In genomic region chr2:48420512-48421197, GRCh38 we compare ENCODE assay signal across 8 cellular contexts. TPM values are rescaled to one million over a fixed set of nuclear protein-coding genes. Genes with fewer than 3 reads are reported as not detected.
DNase-seq lines count a peak whose midpoint lies in the region; ATAC-seq and TF ChIP-seq lines count a peak whose summit lies in the region.

No MANE protein-coding gene starts in this region.

- peak overlapping the region; percentile 43 for H3K4me3 Mint-ChIP-seq in activated T-helper 2 cell treated with anti-CD3 and anti-CD28 coated beads, Interferon-gamma antibody, Interleukin-2, Interleukin-4, amounts not matched to agents 10 μg/mL and 5 μg/mL and 100 μg/mL, durations not matched to agents 14 hours and 24 hours and 36 hours (ENCODE audit: low read depth)

- H3K4me1 ChIP-seq in HAP-1 (peaks cover 6% of the 10 kb centered on the region; the same call in 1 of the 2 replicates), RWPE2 (ENCODE audit: insufficient read depth, poor library complexity, severe bottlenecking) (peaks cover 6% of the 10 kb centered on the region), neuron (ENCODE audit: insufficient read depth, low read length) (peaks cover 12% of the 10 kb centered on the region), stomach (peaks cover 6 to 16% (median 8%) of the 10 kb centered on the region in 4 donors)

- H3K27ac Mint-ChIP-seq in activated T-helper 2 cell treated with anti-CD3 and anti-CD28 coated beads, Interferon-gamma antibody, Interleukin-2, Interleukin-4, amounts not matched to agents 10 μg/mL and 5 μg/mL and 100 μg/mL, durations not matched to agents 14 hours and 24 hours and 36 hours = peak overlapping the region; percentile 62

- H3K4me3 ChIP-seq in HAP-1 = no peak overlapping the region
- no peak overlapping the region for H3K4me3 ChIP-seq in MG63
- H3K4me3 ChIP-seq in RWPE2 (ENCODE audit: severe bottlenecking) = no peak overlapping the region
- no peak overlapping the region for H3K4me3 ChIP-seq in fibroblast of pulmonary artery (replicated peaks; ENCODE audit: low read depth, low read length)
- peak overlapping the region; percentile 20 for H3K4me3 ChIP-seq in neuron (ENCODE audit: low read length)
- no peak overlapping the region for H3K4me3 ChIP-seq in stomach

- TF ChIP-seq EP300 in stomach (IDR thresholded peaks at IDR 0.05) = no peak

- intact Hi-C loops in activated T-helper 2 cell treated with anti-CD3 and anti-CD28 coated beads, Interferon-gamma antibody, Interleukin-2, Interleukin-4, amounts not matched to agents 10 μg/mL and 5 μg/mL and 100 μg/mL, durations not matched to agents 14 hours and 24 hours and 36 hours (cut with micrococcal nuclease) = loop anchor here (1.0 to 2.0 kb wide), 4 partner anchors 63 to 514 kb away; partner anchors contain the start of gene FBXO11
- intact Hi-C loops in stomach (cut with DNase I; ENCODE audit: low total_unique reads) = loop anchor here (10.0 kb wide), 1 partner anchor 566 kb away; no protein-coding TSS in a partner anchor

- H2AFZ ChIP-seq in neuron (ENCODE audit: low read depth, low read length) = peak overlapping the region; percentile 42

- H3K27me3 ChIP-seq in HAP-1 (ENCODE audit: low read depth) (no peaks in the 10 kb centered on the region), MG63 (no peaks in the 10 kb centered on the region), RWPE2 (ENCODE audit: insufficient read depth, poor library complexity, severe bottlenecking) (no peaks in the 10 kb centered on the region), neuron (ENCODE audit: insufficient read depth, low read length) (no peaks in the 10 kb centered on the region), stomach (no peaks in the 10 kb centered on the region)

- WGBS in stomach, 5 donors = 1 to 6% (median 6%) methylated on average over 16 to 17 of the region's 17 CpGs

- peak; percentile 85 for ATAC-seq in RWPE2 (ENCODE audit: low read depth)

- peak overlapping the region; percentile 73 for H3K27ac ChIP-seq in RWPE2 (ENCODE audit: poor library complexity, severe bottlenecking)
- H3K27ac ChIP-seq in stomach = peak overlapping the region in 2 of 5 donors; percentile 23 to 24

- H3K4me1 Mint-ChIP-seq in activated T-helper 2 cell treated with anti-CD3 and anti-CD28 coated beads, Interferon-gamma antibody, Interleukin-2, Interleukin-4, amounts not matched to agents 10 μg/mL and 5 μg/mL and 100 μg/mL, durations not matched to agents 14 hours and 24 hours and 36 hours (ENCODE audit: low read depth) = peaks cover 34% of the 10 kb centered on the region

- in situ Hi-C loops in HAP-1 (cut with MboI; ENCODE audit: low sequenced_read_pairs) = no loop called here

- DNase-seq in EL (peak; percentile 92), HAP-1 (ENCODE audit: low spot score in 2 of 2) (peak; percentile 76 to 93), MG63 (peak; percentile 80), RWPE2 (ENCODE audit: low spot score) (peak; percentile 81), fibroblast of pulmonary artery (ENCODE audit: low read depth) (peak; percentile 90), stomach (peak; percentile 90)
- peak; percentile 90 for DNase-seq in activated T-helper 2 cell treated with anti-CD3 and anti-CD28 coated beads, Interferon-gamma antibody, Interleukin-2, Interleukin-4, amounts not matched to agents 10 μg/mL and 5 μg/mL and 100 μg/mL, durations not matched to agents 14 hours and 24 hours and 36 hours (ENCODE audit: low spot score)

- peaks cover 5% of the 10 kb centered on the region for H3K27me3 Mint-ChIP-seq in activated T-helper 2 cell treated with anti-CD3 and anti-CD28 coated beads, Interferon-gamma antibody, Interleukin-2, Interleukin-4, amounts not matched to agents 10 μg/mL and 5 μg/mL and 100 μg/mL, durations not matched to agents 14 hours and 24 hours and 36 hours (ENCODE audit: low read depth)

- no peaks in the 10 kb centered on the region for H3K9me3 Mint-ChIP-seq in activated T-helper 2 cell treated with anti-CD3 and anti-CD28 coated beads, Interferon-gamma antibody, Interleukin-2, Interleukin-4, amounts not matched to agents 10 μg/mL and 5 μg/mL and 100 μg/mL, durations not matched to agents 14 hours and 24 hours and 36 hours

- no peaks in the 10 kb centered on the region for H3K9me3 ChIP-seq in HAP-1
- H3K9me3 ChIP-seq in MG63 = no peaks in the 10 kb centered on the region
- H3K9me3 ChIP-seq in RWPE2 (ENCODE audit: severe bottlenecking) = no peaks in the 10 kb centered on the region
- H3K9me3 ChIP-seq in neuron (ENCODE audit: low read length) = no peaks in the 10 kb centered on the region
- no peaks in the 10 kb centered on the region for H3K9me3 ChIP-seq in stomach

- no peaks in the 10 kb centered on the region for H3K36me3 Mint-ChIP-seq in activated T-helper 2 cell treated with anti-CD3 and anti-CD28 coated beads, Interferon-gamma antibody, Interleukin-2, Interleukin-4, amounts not matched to agents 10 μg/mL and 5 μg/mL and 100 μg/mL, durations not matched to agents 14 hours and 24 hours and 36 hours (ENCODE audit: low read depth)

- peak; percentile 98 for TF ChIP-seq CTCF in RWPE2 (IDR thresholded peaks at IDR 0.05; ENCODE audit: poor library complexity, severe bottlenecking)
- peak; percentile 95 for TF ChIP-seq CTCF in fibroblast of pulmonary artery (IDR thresholded peaks at IDR 0.05; ENCODE audit: low read length, missing control alignments)
- peak in 6 of 7 experiments; percentile 92 to 99 (median 97) for TF ChIP-seq CTCF in stomach (IDR thresholded peaks at IDR 0.05)

- H3K36me3 ChIP-seq in HAP-1 (replicated peaks) = no peaks in the 10 kb centered on the region
- no peaks in the 10 kb centered on the region for H3K36me3 ChIP-seq in MG63
- H3K36me3 ChIP-seq in RWPE2 (ENCODE audit: low read depth) = no peaks in the 10 kb centered on the region
- no peaks in the 10 kb centered on the region for H3K36me3 ChIP-seq in neuron (ENCODE audit: insufficient read depth, low read length)
- no peaks in the 10 kb centered on the region for H3K36me3 ChIP-seq in stomach

- TF ChIP-seq POLR2A in stomach (IDR thresholded peaks at IDR 0.05) = no peak

RNA-seq across cellular contexts. Expression of gene PPP1R21, which starts 19.9 kb away (rescaled TPM):
- 6.4 and 21.9 TPM in 2 replicates for total RNA-seq in MG63 (2014; rRNA removed; shearing (Covaris generic); ENCODE audit: low replicate concordance)
- total RNA-seq in activated T-helper 2 cell treated with anti-CD3 and anti-CD28 coated beads, Interferon-gamma antibody, Interleukin-2, Interleukin-4, amounts not matched to agents 10 μg/mL and 5 μg/mL and 100 μg/mL, durations not matched to agents 14 hours and 24 hours and 36 hours = 22.8 and 23.4 TPM in 2 replicates
- 100 to 1,000 TPM in 1 of 5 donors, 10 to 100 TPM in 3, 1 to 10 TPM in 1; 9.0 to 142 (median 37.9) TPM for total RNA-seq in stomach
- polyA plus RNA-seq in stomach = 10 to 100 TPM; 12.3 to 24.1 (median 16.0) TPM
